Comparison of ENCODE assay signal across 9 cellular contexts in the genomic region with DNA sequence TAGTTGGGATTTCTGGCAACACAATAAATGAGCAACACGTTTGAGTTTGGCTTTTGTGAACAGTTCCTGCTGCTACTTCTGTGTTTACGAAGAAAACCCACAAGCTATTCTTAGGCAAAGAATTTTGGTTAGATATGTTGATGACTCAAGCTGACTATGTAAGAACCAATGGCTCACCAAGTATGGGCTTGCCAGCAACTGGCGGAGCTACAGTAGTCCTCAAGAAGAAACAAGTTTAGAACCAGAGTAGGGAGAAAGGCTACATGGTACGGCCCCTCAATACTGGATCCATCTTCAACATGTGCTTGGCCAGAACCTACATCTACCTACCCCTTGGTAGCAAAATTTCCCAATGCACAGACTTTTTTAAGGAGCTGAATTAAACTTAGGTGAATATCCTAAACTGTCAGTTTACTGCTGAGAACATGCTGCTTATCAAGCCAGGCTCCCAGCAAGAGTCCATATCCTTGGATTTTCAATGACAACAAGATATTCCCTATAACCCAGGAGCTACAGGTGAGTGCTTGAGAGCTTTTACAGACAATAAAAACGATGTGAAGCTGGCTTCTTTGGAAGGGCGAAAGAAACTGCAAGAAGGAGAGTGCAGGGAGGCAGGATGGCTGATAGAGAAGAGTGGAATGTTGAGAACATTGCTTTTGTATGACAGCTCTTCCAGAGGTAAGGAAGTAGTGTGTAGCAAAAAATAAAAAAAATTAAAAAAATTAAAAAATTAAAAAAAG.
DNase-seq lines count a peak whose midpoint lies in the region; ATAC-seq, FAIRE-seq and TF ChIP-seq lines count a peak whose summit lies in the region.
"Had no signal": no experiment of that assay in that cellular context is flagged by ENCODE, and none has a peak within 500 bp of the region (broad histone marks: within the 10 kb centered on the region; RNA-seq: fewer than 3 reads in every experiment).

No MANE protein-coding gene starts in this region.

- no peak overlapping the region for H3K4me3 ChIP-seq in MG63
- no peak overlapping the region for H3K4me3 ChIP-seq in bronchial epithelial cell (ENCODE audit: low read depth, low read length)
- H3K4me3 ChIP-seq: SJCRH30 had no signal

- H3K9me3 ChIP-seq in MG63 = no peaks in the 10 kb centered on the region
- H3K9me3 ChIP-seq: SJCRH30 had no signal

- H3K36me3 ChIP-seq in MG63 = peaks cover 4% of the 10 kb centered on the region; the same call in 1 of the 2 replicates
- no peaks in the 10 kb centered on the region for H3K36me3 ChIP-seq in bronchial epithelial cell (ENCODE audit: control insufficient read depth, insufficient read depth, low read length)
- H3K36me3 ChIP-seq: SJCRH30 had no signal

- no peak for TF ChIP-seq CTCF in bronchial epithelial cell (IDR thresholded peaks at IDR 0.05; ENCODE audit: insufficient read depth, low read length, severe bottlenecking)

- peak; percentile 50 for FAIRE-seq in bronchial epithelial cell (lab: Jason Lieb, UNC)

- ATAC-seq in GM21723 (IDR thresholded peaks at IDR 0.05; ENCODE audit: unreplicated experiment) = peak; percentile 71

- H3K27me3 ChIP-seq in MG63 (no peaks in the 10 kb centered on the region), bronchial epithelial cell (ENCODE audit: control insufficient read depth, insufficient read depth, low read length) (no peaks in the 10 kb centered on the region)
- H3K27me3 ChIP-seq: SJCRH30 had no signal

- DNase-seq in GM04503 (ENCODE audit: low read depth) (peak; percentile 93), MG63 (peak; percentile 90), bronchial epithelial cell (ENCODE audit: low read depth) (peak; percentile 100), middle frontal gyrus (ENCODE audit: extremely low spot score, low spot score) (peak; percentile 33), GM19238 (ENCODE audit: insufficient read length, low spot score) (no peak), NCI-H2029 treated with DMSO at 0.1 percent for 48 hours (lab: John Stamatoyannopoulos, UW) (no peak), DMS79 treated with DMSO at 0.1 percent for 48 hours (lab: John Stamatoyannopoulos, UW) (no peak)

Comparison
In these comparisons a context has a peak if more than half of its experiments do, and no peak if none do; other contexts are left out.
1. DNase-seq: peak in GM04503 (single experiment), MG63 (single experiment), bronchial epithelial cell (single experiment) and middle frontal gyrus (single experiment); none in GM19238 (single experiment), NCI-H2029 treated with DMSO at 0.1 percent for 48 hours (single experiment) and DMS79 treated with DMSO at 0.1 percent for 48 hours (single experiment).